ENCODE assay signal across 8 cellular contexts in the genomic region with DNA sequence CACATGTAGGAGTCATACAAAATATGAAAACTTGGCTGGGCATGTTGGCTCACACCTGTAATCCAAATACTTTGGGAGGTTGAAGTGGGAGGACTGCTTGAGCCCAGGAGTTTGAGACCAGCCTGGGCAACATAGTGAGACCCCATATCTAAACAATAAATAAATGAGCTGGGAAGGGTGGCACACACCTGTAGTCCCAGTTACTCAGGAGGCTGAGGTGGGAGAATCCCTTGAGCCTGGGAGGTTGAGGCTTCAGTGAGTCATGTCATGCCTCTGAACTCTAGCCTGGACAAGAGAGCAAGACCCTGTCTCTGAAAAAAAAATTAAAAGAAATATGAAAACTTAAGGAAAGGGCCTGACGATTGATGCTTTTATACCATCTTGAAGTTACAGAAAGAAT.
"Had no signal": no experiment of that assay in that cellular context is flagged by ENCODE, and none has a peak within 500 bp of the region (broad histone marks: within the 10 kb centered on the region; RNA-seq: fewer than 3 reads in every experiment).

No MANE protein-coding gene starts in this region.

- ATAC-seq: GM23338, HCT116 had no signal

- H3K9ac ChIP-seq: KMS-11 had no signal

- H2AFZ ChIP-seq: GM23338 had no signal

- H3K4me1 ChIP-seq: HAP-1 had no signal

- H3K27ac Mint-ChIP-seq: GM23338 had no signal

- H3K4me2 ChIP-seq: GM23338, KMS-11 had no signal

- DNase-seq: H7, IMR-90, KBM-7 had no signal

- H3K4me3 ChIP-seq: GM23338, HAP-1 had no signal

- H3K36me3 ChIP-seq: HAP-1 had no signal

- H3K4me3 Mint-ChIP-seq: GM23338 had no signal

- H3K27ac ChIP-seq: KMS-11 had no signal

- FAIRE-seq: HTR-8/SVneo had no signal
